ENCODE assay signal across 1 cellular context in genomic region chrX:155223746-155224145, GRCh38. TPM values are rescaled to one million over a fixed set of nuclear protein-coding genes. Genes with fewer than 3 reads are reported as not detected.
"Had no signal": no experiment of that assay in that cellular context is flagged by ENCODE, and none has a peak within 500 bp of the region (broad histone marks: within the 10 kb centered on the region; RNA-seq: fewer than 3 reads in every experiment).

No MANE protein-coding gene starts in this region.

RNA-seq across cellular contexts. Expression of gene RAB39B, which starts 40.5 kb away (rescaled TPM):
- total RNA-seq: M059J had no signal
